Comparison of ENCODE assay signal across 29 cellular contexts in the genomic region with DNA sequence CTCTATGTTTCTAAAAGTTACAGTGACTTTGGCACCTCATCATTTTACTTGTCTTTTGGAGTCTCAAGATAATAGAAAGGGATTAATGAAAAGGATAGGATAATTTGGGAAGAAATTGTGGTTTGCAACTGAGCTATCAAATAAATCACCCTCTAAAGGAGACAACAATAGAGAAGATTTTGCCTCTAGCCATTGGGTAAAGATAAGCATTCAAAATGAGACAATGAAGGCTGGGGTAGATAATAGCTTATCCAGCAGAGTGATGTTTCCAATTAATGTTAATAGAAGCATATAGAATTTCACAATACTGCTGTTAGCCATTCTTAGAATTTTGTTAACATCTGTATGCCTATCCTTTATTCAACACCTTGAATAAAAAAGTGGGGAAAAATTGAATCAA.
"Had no signal": no experiment of that assay in that cellular context is flagged by ENCODE, and none has a peak within 500 bp of the region (broad histone marks: within the 10 kb centered on the region; RNA-seq: fewer than 3 reads in every experiment).

No MANE protein-coding gene starts in this region.

- DNase-seq: activated B cell treated with CpG ODN at 0.5 μM for 24 hours; activated CD4-positive, alpha-beta T cell treated with anti-CD3 and anti-CD28 coated beads for 48 hours; activated CD4-positive, alpha-beta T cell treated with anti-CD3 and anti-CD28 coated beads, Interleukin-2, amount 50 U/mL, for 1 hour; activated CD4-positive, alpha-beta T cell treated with anti-CD3 and anti-CD28 coated beads, Interleukin-2, amount 50 U/mL, for 48 hours; activated CD8-positive, alpha-beta memory T cell treated with anti-CD3 and anti-CD28 coated beads for 24 hours; activated CD8-positive, alpha-beta T cell treated with anti-CD3 and anti-CD28 coated beads for 36 hours; activated effector memory CD4-positive, alpha-beta T cell treated with anti-CD3 and anti-CD28 coated beads, Interleukin-2, amount 50 U/mL, for 16 hours; activated naive CD4-positive, alpha-beta T cell treated with anti-CD3 and anti-CD28 coated beads for 36 hours; activated naive CD8-positive, alpha-beta T cell treated with anti-CD3 and anti-CD28 coated beads for 36 hours; activated naive CD8-positive, alpha-beta T cell treated with anti-CD3 and anti-CD28 coated beads, Interleukin-2, amount 50 U/mL, for 24 hours; activated T-cell treated with anti-CD3 and anti-CD28 coated beads, Interleukin-2, amount 50 U/mL, for 4 hours; adrenal gland; amygdala; aorta; body of pancreas; caudate nucleus; cortex of kidney; dermis blood vessel endothelial cell; effector CD4-positive, alpha-beta T cell; effector memory CD8-positive, alpha-beta T cell; erythroblast; foreskin keratinocyte; gastrocnemius medialis; glutamatergic neuron; heart left ventricle; T-helper 2 cell; WERI-Rb-1 had no signal

- H3K9me3 ChIP-seq: adrenal gland, body of pancreas, esophagus muscularis mucosa, gastrocnemius medialis had no signal

- H3K27ac ChIP-seq: adrenal gland, body of pancreas, esophagus muscularis mucosa, foreskin keratinocyte, gastrocnemius medialis, heart left ventricle, WERI-Rb-1 had no signal

- H3K36me3 ChIP-seq: adrenal gland, esophagus muscularis mucosa, gastrocnemius medialis, heart left ventricle, WERI-Rb-1 had no signal

- H3K27me3 ChIP-seq: adrenal gland, body of pancreas, esophagus muscularis mucosa, foreskin keratinocyte, gastrocnemius medialis, heart left ventricle had no signal

- H3K4me3 ChIP-seq: adrenal gland, body of pancreas, esophagus muscularis mucosa, gastrocnemius medialis, heart left ventricle had no signal

- ATAC-seq: activated CD4-positive, CD25-positive, alpha-beta regulatory T cell treated with anti-CD3 and anti-CD28 coated beads, Interleukin-2, amount 50 U/mL, for 24 hours; activated CD8-positive, alpha-beta T cell treated with anti-CD3 and anti-CD28 coated beads for 36 hours; activated naive CD8-positive, alpha-beta T cell treated with anti-CD3 and anti-CD28 coated beads, Interleukin-2, amount 50 U/mL, for 24 hours; activated T-cell treated with anti-CD3 and anti-CD28 coated beads, Interleukin-2, amount 50 U/mL, for 4 hours; body of pancreas; effector memory CD8-positive, alpha-beta T cell; foreskin keratinocyte; gastrocnemius medialis; heart left ventricle had no signal

- H3K4me1 ChIP-seq: adrenal gland, body of pancreas, esophagus muscularis mucosa, foreskin keratinocyte, gastrocnemius medialis, heart left ventricle had no signal
